In genomic region chr13:112608212-112608611, GRCh38 we compare ENCODE assay signal across 9 cellular contexts.
"Had no signal": no experiment of that assay in that cellular context is flagged by ENCODE, and none has a peak within 500 bp of the region (broad histone marks: within the 10 kb centered on the region; RNA-seq: fewer than 3 reads in every experiment).

No MANE protein-coding gene starts in this region.

- H3K9ac ChIP-seq: GM23248, KMS-11 had no signal

- H3K4me2 ChIP-seq: KMS-11 had no signal

- H3K27ac ChIP-seq: GM23248, HL-60, KMS-11 had no signal

- H3K9me3 Mint-ChIP-seq: IgD-negative memory B cell had no signal

- ATAC-seq: HCT116, HepG2 had no signal

- DNase-seq: GM23248, H7, KBM-7 had no signal

- H2AFZ ChIP-seq: GM23248 had no signal

- H3K27ac Mint-ChIP-seq: IgD-negative memory B cell had no signal

- H3K36me3 ChIP-seq: HAP-1 had no signal

- H3K4me3 ChIP-seq: GM23248, HAP-1 had no signal

- H3K4me3 Mint-ChIP-seq: IgD-negative memory B cell had no signal
